In the genomic region with DNA sequence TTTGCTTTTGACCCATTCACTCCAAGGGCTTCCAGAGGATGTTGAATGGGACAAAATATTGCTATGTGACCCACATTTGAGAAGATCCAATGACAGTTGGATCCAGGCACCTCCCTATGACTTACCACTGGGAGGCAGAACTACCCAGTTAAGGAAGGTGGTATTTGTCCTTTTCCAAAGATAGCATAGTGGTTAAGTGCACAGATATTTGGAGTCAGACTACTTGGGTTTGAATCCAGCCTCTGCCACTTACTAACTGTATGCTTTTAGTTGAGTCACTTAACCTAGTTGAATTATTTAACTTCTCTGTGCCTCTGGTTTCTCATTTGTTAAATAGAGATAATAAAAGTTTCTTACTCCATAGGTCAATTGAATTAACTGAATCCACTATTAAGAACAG, we compare ENCODE assay signal across 14 cellular contexts.
A peak's percentile ranks its signal among the peaks of the same experiment; 100 is the strongest.
DNase-seq lines count a peak whose midpoint lies in the region; ATAC-seq, FAIRE-seq and TF ChIP-seq lines count a peak whose summit lies in the region.
"Had no signal": no experiment of that assay in that cellular context is flagged by ENCODE, and none has a peak within 500 bp of the region (broad histone marks: within the 10 kb centered on the region; RNA-seq: fewer than 3 reads in every experiment).

No MANE protein-coding gene starts in this region.

- no peak overlapping the region for H4K12ac ChIP-seq in trophoblast cell (ENCODE audit: low read depth, low read length)

- H2AFZ ChIP-seq in trophoblast cell (ENCODE audit: insufficient read depth, low read length, poor library complexity) = no peak overlapping the region

- peak; percentile 92 for ATAC-seq in left lobe of liver
- no peak for ATAC-seq in HG02642 (IDR thresholded peaks at IDR 0.05; ENCODE audit: poor library complexity, unreplicated experiment)
- ATAC-seq in GM21717 (IDR thresholded peaks at IDR 0.05; ENCODE audit: unreplicated experiment) = no peak
- ATAC-seq: natural killer cell had no signal

- H2BK5ac ChIP-seq in trophoblast cell (ENCODE audit: low read depth, low read length, poor library complexity) = no peak overlapping the region

- no peak overlapping the region for H3K4me2 ChIP-seq in trophoblast cell (ENCODE audit: low read length)

- H3K23ac ChIP-seq in trophoblast cell (ENCODE audit: low read length) = no peak overlapping the region

- FAIRE-seq in bronchial epithelial cell (lab: Jason Lieb, UNC) = no peak
- FAIRE-seq: GM12892 had no signal

- H3K79me1 ChIP-seq in trophoblast cell (ENCODE audit: low read length) = no peaks in the 10 kb centered on the region

- H3K4me3 ChIP-seq in bronchial epithelial cell (ENCODE audit: low read depth, low read length) = no peak overlapping the region
- H3K4me3 ChIP-seq in trophoblast cell (ENCODE audit: low read depth, low read length) = no peak overlapping the region
- H3K4me3 ChIP-seq: vagina had no signal

- H2AK5ac ChIP-seq in trophoblast cell (ENCODE audit: low read length) = no peak overlapping the region

- H3K14ac ChIP-seq in trophoblast cell (ENCODE audit: low read length) = no peak overlapping the region

- no peaks in the 10 kb centered on the region for H3K79me2 ChIP-seq in trophoblast cell (ENCODE audit: control insufficient read depth, insufficient read depth, low read length, poor library complexity)

- H3K4me1 ChIP-seq in trophoblast cell (ENCODE audit: control insufficient read depth in 1 of 2, insufficient read depth in 2 of 2, low read length in 2 of 2) = no peaks in the 10 kb centered on the region
- H3K4me1 ChIP-seq: vagina had no signal

- H3K18ac ChIP-seq in trophoblast cell (ENCODE audit: low read length) = no peak overlapping the region

- H2BK12ac ChIP-seq in trophoblast cell (ENCODE audit: low read length) = no peak overlapping the region

- H2BK120ac ChIP-seq in trophoblast cell (ENCODE audit: insufficient read depth, low read length, poor library complexity) = no peak overlapping the region

- no peak overlapping the region for H3K9ac ChIP-seq in trophoblast cell (ENCODE audit: low read length)

- H4K91ac ChIP-seq in trophoblast cell (ENCODE audit: low read depth, low read length) = no peak overlapping the region

- H3K4ac ChIP-seq in trophoblast cell (ENCODE audit: low read depth, low read length) = no peak overlapping the region

- H3K9me3 ChIP-seq in trophoblast cell (ENCODE audit: insufficient read depth, low read depth, low read length) = no peaks in the 10 kb centered on the region
- H3K9me3 ChIP-seq: vagina had no signal

- TF ChIP-seq CTCF in bronchial epithelial cell (IDR thresholded peaks at IDR 0.05; ENCODE audit: insufficient read depth, low read length, severe bottlenecking) = peak; percentile 17

- H4K8ac ChIP-seq in trophoblast cell (ENCODE audit: low read depth, low read length) = no peak overlapping the region

- no peaks in the 10 kb centered on the region for H3K36me3 ChIP-seq in bronchial epithelial cell (ENCODE audit: control insufficient read depth, insufficient read depth, low read length)
- H3K36me3 ChIP-seq in trophoblast cell (ENCODE audit: control insufficient read depth in 1 of 2, insufficient read depth in 2 of 2, low read length in 2 of 2) = no peaks in the 10 kb centered on the region
- H3K36me3 ChIP-seq: vagina had no signal

- H3K27ac ChIP-seq in trophoblast cell (ENCODE audit: low read depth, low read length) = no peak overlapping the region
- H3K27ac ChIP-seq: vagina had no signal

- H3K27me3 ChIP-seq in bronchial epithelial cell (ENCODE audit: control insufficient read depth, insufficient read depth, low read length) (peaks cover 3% of the 10 kb centered on the region), trophoblast cell (ENCODE audit: insufficient read depth, low read length) (no peaks in the 10 kb centered on the region)
- H3K27me3 ChIP-seq: vagina had no signal

- DNase-seq in GM04503 (ENCODE audit: low read depth) (peak; percentile 16), NCI-H226 (peak; percentile 23), bronchial epithelial cell (ENCODE audit: low read depth) (peak; percentile 60), left lobe of liver (ENCODE audit: low spot score) (no peak), trophoblast cell (no peak), GDM1 (lab: John Stamatoyannopoulos, UW) (no peak)
- DNase-seq: activated gamma-delta T cell; natural killer cell; SIG-M5; stimulated activated CD8-positive, alpha-beta memory T cell treated with anti-CD3 and anti-CD28 coated beads, Interleukin-4, amount 100 ng/mL, for 48 hours had no signal

Comparison
In these comparisons a context has a peak if more than half of its experiments do, and no peak if none do; other contexts are left out.
1. DNase-seq: peak in GM04503 (single experiment), NCI-H226 (single experiment) and bronchial epithelial cell (single experiment); none in left lobe of liver (single experiment), trophoblast cell (0 of 2) and GDM1 (single experiment).